In the genomic region with DNA sequence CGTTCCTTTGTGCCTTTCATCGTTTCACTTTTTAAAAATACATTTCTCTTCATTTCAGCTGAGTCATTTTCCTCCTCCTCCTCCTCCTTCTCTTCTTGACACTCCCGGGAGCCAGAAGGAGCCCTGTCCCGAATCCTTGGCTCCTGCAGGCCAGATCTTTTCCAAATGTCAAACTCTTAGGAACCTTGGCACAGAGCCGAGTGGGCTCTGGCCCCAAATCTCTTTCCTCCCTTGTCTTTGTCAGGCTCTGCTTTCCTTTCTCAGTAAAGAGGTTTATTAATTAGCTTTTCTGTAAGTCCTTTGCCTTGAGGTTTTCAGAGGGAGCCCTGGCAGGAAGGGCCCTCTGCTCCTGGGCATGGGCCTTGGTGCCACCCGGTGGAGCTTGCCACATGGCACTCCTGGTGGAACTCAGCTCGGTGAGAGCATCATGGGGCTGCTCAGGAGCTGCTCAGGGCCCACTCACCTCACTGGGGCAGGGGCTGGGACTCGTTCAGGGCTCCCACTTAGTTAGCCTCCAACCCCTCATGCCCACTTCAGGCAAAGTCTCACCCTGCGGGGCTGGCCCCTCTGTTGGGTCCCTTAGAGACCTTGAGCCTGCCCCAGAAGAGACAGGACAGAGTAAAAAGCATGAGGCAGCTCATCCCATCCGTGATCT, we compare ENCODE assay signal across 12 cellular contexts. TPM values are rescaled to one million over a fixed set of nuclear protein-coding genes. Genes with fewer than 3 reads are reported as not detected.
DNase-seq lines count a peak whose midpoint lies in the region; FAIRE-seq and TF ChIP-seq lines count a peak whose summit lies in the region.
"Had no signal": no experiment of that assay in that cellular context is flagged by ENCODE, and none has a peak within 500 bp of the region (broad histone marks: within the 10 kb centered on the region; RNA-seq: fewer than 3 reads in every experiment).

No MANE protein-coding gene starts in this region.

- H3K9me3 Mint-ChIP-seq in mesothelial cell of epicardium = peaks cover 11% of the 10 kb centered on the region
- peaks cover 3% of the 10 kb centered on the region for H3K9me3 Mint-ChIP-seq in activated naive CD4-positive, alpha-beta T cell treated with anti-CD3 and anti-CD28 coated beads, Interleukin-2, amount 10 ng/mL, durations not matched to agents 7 days and 5 days
- H3K9me3 Mint-ChIP-seq: natural killer cell had no signal

- no TSS peak for BruUV-seq in endothelial cell of umbilical vein (replicated peaks; lab: Mats Ljungman, UMichigan)

- H3K27me3 Mint-ChIP-seq in mesothelial cell of epicardium (ENCODE audit: low read depth) = no peaks in the 10 kb centered on the region
- H3K27me3 Mint-ChIP-seq in activated naive CD4-positive, alpha-beta T cell treated with anti-CD3 and anti-CD28 coated beads, Interleukin-2, amount 10 ng/mL, durations not matched to agents 7 days and 5 days = peaks cover 56% of the 10 kb centered on the region

- dilution Hi-C loops in endothelial cell of umbilical vein (cut with MboI; ENCODE audit: extremely low pct_ligation_motif_present, low sequenced_read_pairs) = no loop called here

- intact Hi-C loops in endothelial cell of umbilical vein (cut with micrococcal nuclease) = no loop called here

- CTCF ChIA-PET in endothelial cell of umbilical vein (lab: Charles Lee) = interaction anchor here (1.2 to 3.4 kb wide), 8 partner anchors 8 to 271 kb away, joined by 3 to 31 read pairs (median 6); no protein-coding TSS in a partner anchor
- CTCF ChIA-PET in activated naive CD4-positive, alpha-beta T cell treated with anti-CD3 and anti-CD28 coated beads, Interleukin-2, amount 10 ng/mL, durations not matched to agents 7 days and 5 days (lab: Charles Lee) = interaction anchor here (1.6 kb wide), 1 partner anchor 17 kb away, joined by 6 read pairs; a partner anchor contains a TSS

- peak overlapping the region; percentile 17 for H2AFZ ChIP-seq in endothelial cell of umbilical vein (ENCODE audit: low read depth, low read length)

- H3K27ac ChIP-seq in endothelial cell of umbilical vein (ENCODE audit: insufficient read depth, low read depth, low read length) (no peak overlapping the region), subcutaneous abdominal adipose tissue (ENCODE audit: low read depth, low read length) (peak overlapping the region; percentile 76)

- no peak for TF ChIP-seq POLR2A in endothelial cell of umbilical vein (IDR thresholded peaks at IDR 0.05; ENCODE audit: low read depth, low read length)

- H3K4me3 Mint-ChIP-seq in mesothelial cell of epicardium = no peak overlapping the region
- no peak overlapping the region for H3K4me3 Mint-ChIP-seq in activated naive CD4-positive, alpha-beta T cell treated with anti-CD3 and anti-CD28 coated beads, Interleukin-2, amount 10 ng/mL, durations not matched to agents 7 days and 5 days
- H3K4me3 Mint-ChIP-seq: natural killer cell had no signal

- FAIRE-seq in endothelial cell of umbilical vein (lab: Jason Lieb, UNC) = no peak
- FAIRE-seq: GM12892 had no signal

- H4K20me1 ChIP-seq in endothelial cell of umbilical vein (replicated peaks; ENCODE audit: control insufficient read depth, extremely low read depth, insufficient read depth, low read length) = no peaks in the 10 kb centered on the region

- H3K36me3 ChIP-seq in endothelial cell of umbilical vein (ENCODE audit: control insufficient read depth in 2 of 2, extremely low read depth in 1 of 2, insufficient read depth in 2 of 2, low read length in 2 of 2) (no peaks in the 10 kb centered on the region), subcutaneous abdominal adipose tissue (ENCODE audit: control insufficient read depth in 5 of 5, insufficient read depth in 5 of 5, low read length in 5 of 5) (no peaks in the 10 kb centered on the region)

- H3K79me2 ChIP-seq in endothelial cell of umbilical vein (ENCODE audit: control insufficient read depth, insufficient read depth, low read length) = no peaks in the 10 kb centered on the region

- H3K4me3 ChIP-seq in endothelial cell of umbilical vein (replicated peaks in 1 of 3; ENCODE audit: insufficient read depth in 1 of 3, low read depth in 1 of 3, low read length in 3 of 3) (no peak overlapping the region), subcutaneous abdominal adipose tissue (ENCODE audit: low read depth in 1 of 5, low read length in 5 of 5) (peak overlapping the region in 2 of 5 donors; percentile 19 to 42)

- peaks cover 4% of the 10 kb centered on the region for H3K36me3 Mint-ChIP-seq in mesothelial cell of epicardium
- no peaks in the 10 kb centered on the region for H3K36me3 Mint-ChIP-seq in activated naive CD4-positive, alpha-beta T cell treated with anti-CD3 and anti-CD28 coated beads, Interleukin-2, amount 10 ng/mL, durations not matched to agents 7 days and 5 days
- H3K36me3 Mint-ChIP-seq: natural killer cell had no signal

- TF ChIP-seq CTCF in endothelial cell of umbilical vein (IDR thresholded peaks at IDR 0.05; ENCODE audit: extremely low read depth in 1 of 2, insufficient read depth in 1 of 2, low read depth in 1 of 2, low read length in 2 of 2) = no peak
- TF ChIP-seq CTCF in mesothelial cell of epicardium (IDR thresholded peaks at IDR 0.05; ENCODE audit: unreplicated experiment) = no peak

- H3K27me3 ChIP-seq in endothelial cell of umbilical vein (ENCODE audit: control insufficient read depth in 2 of 2, insufficient read depth in 2 of 2, low read length in 2 of 2) (no peaks in the 10 kb centered on the region), subcutaneous abdominal adipose tissue (ENCODE audit: control insufficient read depth in 5 of 5, insufficient read depth in 4 of 5, low read length in 5 of 5) (no peaks in the 10 kb centered on the region)

- POLR2A ChIA-PET in endothelial cell of umbilical vein (lab: Charles Lee) = no interaction called here

- H3K9me3 ChIP-seq in endothelial cell of umbilical vein (replicated peaks; ENCODE audit: control insufficient read depth, insufficient read depth, low read length) (no peaks in the 10 kb centered on the region), subcutaneous abdominal adipose tissue (ENCODE audit: control insufficient read depth in 5 of 5, low read length in 5 of 5) (peaks cover 3 to 7% (median 6%) of the 10 kb centered on the region in 5 donors)

- peaks cover 54% of the 10 kb centered on the region for H3K4me1 Mint-ChIP-seq in mesothelial cell of epicardium
- H3K4me1 Mint-ChIP-seq in activated naive CD4-positive, alpha-beta T cell treated with anti-CD3 and anti-CD28 coated beads, Interleukin-2, amount 10 ng/mL, durations not matched to agents 7 days and 5 days = no peaks in the 10 kb centered on the region
- H3K4me1 Mint-ChIP-seq: natural killer cell had no signal

- peak overlapping the region; percentile 92 for H3K27ac Mint-ChIP-seq in mesothelial cell of epicardium
- no peak overlapping the region for H3K27ac Mint-ChIP-seq in activated naive CD4-positive, alpha-beta T cell treated with anti-CD3 and anti-CD28 coated beads, Interleukin-2, amount 10 ng/mL, durations not matched to agents 7 days and 5 days
- H3K27ac Mint-ChIP-seq: natural killer cell had no signal

- H3K4me1 ChIP-seq in endothelial cell of umbilical vein (ENCODE audit: control insufficient read depth, extremely low read depth, insufficient read depth, low read length) = no peaks in the 10 kb centered on the region
- peaks cover 14 to 51% (median 41%) of the 10 kb centered on the region in 5 donors for H3K4me1 ChIP-seq in subcutaneous abdominal adipose tissue (ENCODE audit: control insufficient read depth in 5 of 5, insufficient read depth in 5 of 5, low read length in 5 of 5)

- H3K9ac ChIP-seq in endothelial cell of umbilical vein (replicated peaks; ENCODE audit: extremely low read depth, insufficient read depth, low read length) (no peak overlapping the region), subcutaneous abdominal adipose tissue (ENCODE audit: low read length in 5 of 5) (peak overlapping the region in 2 of 5 donors; percentile 14 to 27)

- H3K4me2 ChIP-seq in endothelial cell of umbilical vein (ENCODE audit: insufficient read depth, low read length) = no peak overlapping the region

- peak; percentile 28 for DNase-seq in GOT3 (lab: John Stamatoyannopoulos, UW)
- DNase-seq in endothelial cell of umbilical vein (ENCODE audit: low read depth, low spot score) = no peak
- DNase-seq in mesothelial cell of epicardium (ENCODE audit: low spot score in 2 of 2, unreplicated experiment in 2 of 2) = no peak
- DNase-seq in kidney tubule cell (ENCODE audit: low spot score) = no peak
- no peak for DNase-seq in NCI-H748 (lab: John Stamatoyannopoulos, UW; ENCODE audit: unreplicated experiment)
- no peak for DNase-seq in NCI-H1930 (lab: John Stamatoyannopoulos, UW)
- DNase-seq in activated naive CD4-positive, alpha-beta T cell treated with anti-CD3 and anti-CD28 coated beads, Interleukin-2, amount 10 ng/mL, durations not matched to agents 7 days and 5 days = no peak
- DNase-seq: COR-L47; natural killer cell; stimulated activated CD4-positive, alpha-beta T cell treated with anti-CD3 and anti-CD28 coated beads, Interleukin-4, amount 100 ng/mL, for 1 hour had no signal

- H3K9me1 ChIP-seq in endothelial cell of umbilical vein (replicated peaks; ENCODE audit: control insufficient read depth, extremely low read depth, insufficient read depth, low read length) = no peaks in the 10 kb centered on the region

TF ChIP-seq in endothelial cell of umbilical vein, 7 proteins besides CTCF, POLR2A, EP300 and RAD21 (continues in another document):
- no peak for TF ChIP-seq EZH2 (IDR thresholded peaks at IDR 0.05; ENCODE audit: borderline replicate concordance, low read depth, low read length, severe bottlenecking)
- no peak for TF ChIP-seq GATA2 (IDR thresholded peaks at IDR 0.05; ENCODE audit: insufficient read depth, insufficient read length, low read depth, low read length)
- TF ChIP-seq, protein P1, sequence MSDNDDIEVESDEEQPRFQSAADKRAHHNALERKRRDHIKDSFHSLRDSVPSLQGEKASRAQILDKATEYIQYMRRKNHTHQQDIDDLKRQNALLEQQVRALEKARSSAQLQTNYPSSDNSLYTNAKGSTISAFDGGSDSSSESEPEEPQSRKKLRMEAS (IDR thresholded peaks at IDR 0.05; ENCODE audit: insufficient read depth, insufficient read length) = no peak
- no peak for TF ChIP-seq POLR2AphosphoS5 (IDR thresholded peaks at IDR 0.05; ENCODE audit: insufficient read depth, low read depth, low read length)
- no peak for TF ChIP-seq MYC (IDR thresholded peaks at IDR 0.05; ENCODE audit: low read depth, low read length)
- TF ChIP-seq FOS (IDR thresholded peaks at IDR 0.05; ENCODE audit: borderline replicate concordance, insufficient read depth, low read length) = no peak

RNA-seq across cellular contexts. Expression of a gene that starts 17.2 kb away (rescaled TPM):
- 26.2 and 26.9 TPM in 2 replicates for total RNA-seq in endothelial cell of umbilical vein
- 11.6 and 19.0 TPM in 2 replicates for polyA plus RNA-seq in endothelial cell of umbilical vein
- 30.6 and 35.2 TPM in 2 replicates for polyA plus RNA-seq in endothelial cell of umbilical vein (2011; cell fraction: cytosol; rRNA removed)
- 43.5 and 60.3 TPM in 2 replicates for polyA plus RNA-seq in endothelial cell of umbilical vein (2011; cell fraction: nucleus; rRNA removed)
- polyA plus RNA-seq in endothelial cell of umbilical vein (2012) = 59.3 and 62.7 TPM in 2 replicates
- 10.3 and 16.4 TPM in 2 replicates for polyA minus RNA-seq in endothelial cell of umbilical vein
- 27.1 TPM for polyA minus RNA-seq in endothelial cell of umbilical vein (2011; cell fraction: cytosol; rRNA and poly(A)+ RNA removed)
- 22.4 and 48.3 TPM in 2 replicates for polyA minus RNA-seq in endothelial cell of umbilical vein (2011; cell fraction: nucleus; rRNA and poly(A)+ RNA removed)
- 24.8 to 26.9 TPM (median 26.0 TPM) in 3 replicates for total RNA-seq in mesothelial cell of epicardium
- total RNA-seq: natural killer cell had no signal
